ENCODE assay signal across 1 cellular context in the genomic region with DNA sequence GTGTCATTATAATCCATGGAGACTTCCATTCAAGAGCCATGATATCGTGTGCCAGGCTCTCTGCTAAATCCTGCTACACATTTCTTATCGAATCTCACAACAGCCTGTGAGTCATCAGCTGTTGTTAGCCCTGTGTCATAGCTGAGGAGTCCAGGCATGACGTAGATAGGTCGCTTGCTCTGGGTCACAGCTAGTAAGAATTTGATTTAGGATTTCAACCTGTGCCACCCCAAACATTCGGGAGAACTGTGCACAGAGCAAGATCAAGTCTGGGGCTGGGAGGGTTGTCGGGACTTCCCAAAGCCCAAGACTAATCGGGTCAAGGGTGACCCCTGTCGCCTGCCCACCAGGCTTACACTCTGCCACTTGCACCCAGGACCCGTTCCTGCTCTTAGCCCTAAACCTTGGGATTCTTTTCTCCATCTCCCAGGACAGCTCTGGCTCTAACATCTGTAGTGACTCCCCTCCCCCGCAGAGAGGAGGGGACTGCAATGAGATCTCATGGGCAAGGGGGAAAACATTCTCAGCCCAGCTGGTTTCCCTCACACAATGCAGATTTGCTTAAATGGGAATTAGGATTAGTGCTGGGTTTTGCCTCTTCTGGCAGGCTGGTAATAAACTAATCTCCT.
TF ChIP-seq lines count a peak whose summit lies in the region.

No MANE protein-coding gene starts in this region.

TF ChIP-seq in GM23338, 12 proteins besides CTCF, POLR2A, EP300 and RAD21 (continued from another document):
- TF ChIP-seq, protein P1, sequence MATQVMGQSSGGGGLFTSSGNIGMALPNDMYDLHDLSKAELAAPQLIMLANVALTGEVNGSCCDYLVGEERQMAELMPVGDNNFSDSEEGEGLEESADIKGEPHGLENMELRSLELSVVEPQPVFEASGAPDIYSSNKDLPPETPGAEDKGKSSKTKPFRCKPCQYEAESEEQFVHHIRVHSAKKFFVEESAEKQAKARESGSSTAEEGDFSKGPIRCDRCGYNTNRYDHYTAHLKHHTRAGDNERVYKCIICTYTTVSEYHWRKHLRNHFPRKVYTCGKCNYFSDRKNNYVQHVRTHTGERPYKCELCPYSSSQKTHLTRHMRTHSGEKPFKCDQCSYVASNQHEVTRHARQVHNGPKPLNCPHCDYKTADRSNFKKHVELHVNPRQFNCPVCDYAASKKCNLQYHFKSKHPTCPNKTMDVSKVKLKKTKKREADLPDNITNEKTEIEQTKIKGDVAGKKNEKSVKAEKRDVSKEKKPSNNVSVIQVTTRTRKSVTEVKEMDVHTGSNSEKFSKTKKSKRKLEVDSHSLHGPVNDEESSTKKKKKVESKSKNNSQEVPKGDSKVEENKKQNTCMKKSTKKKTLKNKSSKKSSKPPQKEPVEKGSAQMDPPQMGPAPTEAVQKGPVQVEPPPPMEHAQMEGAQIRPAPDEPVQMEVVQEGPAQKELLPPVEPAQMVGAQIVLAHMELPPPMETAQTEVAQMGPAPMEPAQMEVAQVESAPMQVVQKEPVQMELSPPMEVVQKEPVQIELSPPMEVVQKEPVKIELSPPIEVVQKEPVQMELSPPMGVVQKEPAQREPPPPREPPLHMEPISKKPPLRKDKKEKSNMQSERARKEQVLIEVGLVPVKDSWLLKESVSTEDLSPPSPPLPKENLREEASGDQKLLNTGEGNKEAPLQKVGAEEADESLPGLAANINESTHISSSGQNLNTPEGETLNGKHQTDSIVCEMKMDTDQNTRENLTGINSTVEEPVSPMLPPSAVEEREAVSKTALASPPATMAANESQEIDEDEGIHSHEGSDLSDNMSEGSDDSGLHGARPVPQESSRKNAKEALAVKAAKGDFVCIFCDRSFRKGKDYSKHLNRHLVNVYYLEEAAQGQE (IDR thresholded peaks at IDR 0.05; ENCODE audit: unreplicated experiment) = no peak
- TF ChIP-seq POLR2AphosphoS5 (IDR thresholded peaks at IDR 0.05; ENCODE audit: low read depth) (no peak), NANOG (IDR thresholded peaks at IDR 0.05; ENCODE audit: borderline replicate concordance) (no peak), EZH2 (IDR thresholded peaks at IDR 0.05; ENCODE audit: low read depth, unreplicated experiment) (no peak), ZNF331 (CRISPR knock-in tag; IDR thresholded peaks at IDR 0.05; ENCODE audit: low read depth) (no peak)
- TF ChIP-seq, protein P2, sequence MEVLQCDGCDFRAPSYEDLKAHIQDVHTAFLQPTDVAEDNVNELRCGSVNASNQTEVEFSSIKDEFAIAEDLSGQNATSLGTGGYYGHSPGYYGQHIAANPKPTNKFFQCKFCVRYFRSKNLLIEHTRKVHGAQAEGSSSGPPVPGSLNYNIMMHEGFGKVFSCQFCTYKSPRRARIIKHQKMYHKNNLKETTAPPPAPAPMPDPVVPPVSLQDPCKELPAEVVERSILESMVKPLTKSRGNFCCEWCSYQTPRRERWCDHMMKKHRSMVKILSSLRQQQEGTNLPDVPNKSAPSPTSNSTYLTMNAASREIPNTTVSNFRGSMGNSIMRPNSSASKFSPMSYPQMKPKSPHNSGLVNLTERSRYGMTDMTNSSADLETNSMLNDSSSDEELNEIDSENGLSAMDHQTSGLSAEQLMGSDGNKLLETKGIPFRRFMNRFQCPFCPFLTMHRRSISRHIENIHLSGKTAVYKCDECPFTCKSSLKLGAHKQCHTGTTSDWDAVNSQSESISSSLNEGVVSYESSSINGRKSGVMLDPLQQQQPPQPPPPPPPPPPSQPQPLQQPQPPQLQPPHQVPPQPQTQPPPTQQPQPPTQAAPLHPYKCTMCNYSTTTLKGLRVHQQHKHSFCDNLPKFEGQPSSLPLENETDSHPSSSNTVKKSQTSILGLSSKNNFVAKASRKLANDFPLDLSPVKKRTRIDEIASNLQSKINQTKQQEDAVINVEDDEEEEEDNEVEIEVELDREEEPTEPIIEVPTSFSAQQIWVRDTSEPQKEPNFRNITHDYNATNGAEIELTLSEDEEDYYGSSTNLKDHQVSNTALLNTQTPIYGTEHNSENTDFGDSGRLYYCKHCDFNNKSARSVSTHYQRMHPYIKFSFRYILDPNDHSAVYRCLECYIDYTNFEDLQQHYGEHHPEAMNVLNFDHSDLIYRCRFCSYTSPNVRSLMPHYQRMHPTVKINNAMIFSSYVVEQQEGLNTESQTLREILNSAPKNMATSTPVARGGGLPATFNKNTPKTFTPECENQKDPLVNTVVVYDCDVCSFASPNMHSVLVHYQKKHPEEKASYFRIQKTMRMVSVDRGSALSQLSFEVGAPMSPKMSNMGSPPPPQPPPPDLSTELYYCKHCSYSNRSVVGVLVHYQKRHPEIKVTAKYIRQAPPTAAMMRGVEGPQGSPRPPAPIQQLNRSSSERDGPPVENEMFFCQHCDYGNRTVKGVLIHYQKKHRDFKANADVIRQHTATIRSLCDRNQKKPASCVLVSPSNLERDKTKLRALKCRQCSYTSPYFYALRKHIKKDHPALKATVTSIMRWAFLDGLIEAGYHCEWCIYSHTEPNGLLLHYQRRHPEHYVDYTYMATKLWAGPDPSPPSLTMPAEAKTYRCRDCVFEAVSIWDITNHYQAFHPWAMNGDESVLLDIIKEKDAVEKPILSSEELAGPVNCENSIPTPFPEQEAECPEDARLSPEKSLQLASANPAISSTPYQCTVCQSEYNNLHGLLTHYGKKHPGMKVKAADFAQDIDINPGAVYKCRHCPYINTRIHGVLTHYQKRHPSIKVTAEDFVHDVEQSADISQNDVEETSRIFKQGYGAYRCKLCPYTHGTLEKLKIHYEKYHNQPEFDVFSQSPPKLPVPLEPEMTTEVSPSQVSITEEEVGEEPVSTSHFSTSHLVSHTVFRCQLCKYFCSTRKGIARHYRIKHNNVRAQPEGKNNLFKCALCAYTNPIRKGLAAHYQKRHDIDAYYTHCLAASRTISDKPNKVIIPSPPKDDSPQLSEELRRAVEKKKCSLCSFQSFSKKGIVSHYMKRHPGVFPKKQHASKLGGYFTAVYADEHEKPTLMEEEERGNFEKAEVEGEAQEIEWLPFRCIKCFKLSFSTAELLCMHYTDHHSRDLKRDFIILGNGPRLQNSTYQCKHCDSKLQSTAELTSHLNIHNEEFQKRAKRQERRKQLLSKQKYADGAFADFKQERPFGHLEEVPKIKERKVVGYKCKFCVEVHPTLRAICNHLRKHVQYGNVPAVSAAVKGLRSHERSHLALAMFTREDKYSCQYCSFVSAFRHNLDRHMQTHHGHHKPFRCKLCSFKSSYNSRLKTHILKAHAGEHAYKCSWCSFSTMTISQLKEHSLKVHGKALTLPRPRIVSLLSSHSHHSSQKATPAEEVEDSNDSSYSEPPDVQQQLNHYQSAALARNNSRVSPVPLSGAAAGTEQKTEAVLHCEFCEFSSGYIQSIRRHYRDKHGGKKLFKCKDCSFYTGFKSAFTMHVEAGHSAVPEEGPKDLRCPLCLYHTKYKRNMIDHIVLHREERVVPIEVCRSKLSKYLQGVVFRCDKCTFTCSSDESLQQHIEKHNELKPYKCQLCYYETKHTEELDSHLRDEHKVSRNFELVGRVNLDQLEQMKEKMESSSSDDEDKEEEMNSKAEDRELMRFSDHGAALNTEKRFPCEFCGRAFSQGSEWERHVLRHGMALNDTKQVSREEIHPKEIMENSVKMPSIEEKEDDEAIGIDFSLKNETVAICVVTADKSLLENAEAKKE (CRISPR knock-in tag; IDR thresholded peaks at IDR 0.05) = no peak
